Comparison of ENCODE assay signal across 8 cellular contexts in genomic region chr12:53743277-53744129, GRCh38. TPM values are rescaled to one million over a fixed set of nuclear protein-coding genes. Genes with fewer than 3 reads are reported as not detected.
A peak's percentile ranks its signal among the peaks of the same experiment; 100 is the strongest.
DNase-seq lines count a peak whose midpoint lies in the region; ATAC-seq, FAIRE-seq and TF ChIP-seq lines count a peak whose summit lies in the region.

No MANE protein-coding gene starts in this region.

- H3K4me3 Mint-ChIP-seq in activated T-helper 17 cell treated with anti-CD3 and anti-CD28 coated beads, Interleukin-2, amount 50 U/mL, for 72 hours = peak overlapping the region; percentile 38

- H3K9me3 ChIP-seq in HUES64 (ENCODE audit: insufficient read depth, low read depth, low read length) = no peaks in the 10 kb centered on the region
- no peaks in the 10 kb centered on the region for H3K9me3 ChIP-seq in osteoblast (ENCODE audit: low read depth, low read length)
- H3K9me3 ChIP-seq in vagina = no peaks in the 10 kb centered on the region

- H3K4me2 ChIP-seq in osteoblast (ENCODE audit: insufficient read depth, low read length) = peak overlapping the region; percentile 12

- peaks cover 86% of the 10 kb centered on the region for H3K27me3 ChIP-seq in HUES64 (ENCODE audit: insufficient read depth, low read length)
- H3K27me3 ChIP-seq in osteoblast (ENCODE audit: insufficient read depth, low read length) = peaks cover 75% of the 10 kb centered on the region
- no peaks in the 10 kb centered on the region for H3K27me3 ChIP-seq in vagina

- H3K4me1 ChIP-seq in HUES64 (ENCODE audit: insufficient read depth, low read length) = peaks cover 20% of the 10 kb centered on the region; the same call in 1 of the 2 replicates
- peaks cover 11% of the 10 kb centered on the region for H3K4me1 ChIP-seq in osteoblast (ENCODE audit: insufficient read depth, low read length)
- H3K4me1 ChIP-seq in vagina = peaks cover 17% of the 10 kb centered on the region

- H3K36me3 ChIP-seq in HUES64 (ENCODE audit: insufficient read depth, low read length) (no peaks in the 10 kb centered on the region), osteoblast (ENCODE audit: insufficient read depth, low read length) (no peaks in the 10 kb centered on the region), vagina (no peaks in the 10 kb centered on the region)

- no peaks in the 10 kb centered on the region for H3K36me3 Mint-ChIP-seq in activated T-helper 17 cell treated with anti-CD3 and anti-CD28 coated beads, Interleukin-2, amount 50 U/mL, for 72 hours (ENCODE audit: low read depth)

- H3K79me2 ChIP-seq in osteoblast (ENCODE audit: insufficient read depth, low read length) = no peaks in the 10 kb centered on the region

- no peak overlapping the region for H3K9ac ChIP-seq in HUES64 (ENCODE audit: low read depth, low read length)

- H3K4me3 ChIP-seq in HUES64 (ENCODE audit: low read length) (peak overlapping the region; percentile 20; the same call in 1 of the 2 replicates), foreskin fibroblast (ENCODE audit: low read depth in 1 of 2, low read length in 2 of 2) (no peak overlapping the region), osteoblast (ENCODE audit: insufficient read depth, low read length) (no peak overlapping the region), vagina (no peak overlapping the region)

- H2AFZ ChIP-seq in osteoblast (ENCODE audit: low read length) = peak overlapping the region; percentile 13

- DNase-seq in GDM1 (lab: John Stamatoyannopoulos, UW) = peak; percentile 37
- DNase-seq in RCC 7860 (ENCODE audit: low spot score) = peak; percentile 31
- DNase-seq in foreskin fibroblast = peak; percentile 33 to 78
- DNase-seq in osteoblast (ENCODE audit: insufficient read length, low spot score, missing footprints) = peak; percentile 95
- DNase-seq in vagina (ENCODE audit: extremely low spot score in 2 of 2) = no peak

- peaks cover 22% of the 10 kb centered on the region for H3K4me1 Mint-ChIP-seq in activated T-helper 17 cell treated with anti-CD3 and anti-CD28 coated beads, Interleukin-2, amount 50 U/mL, for 72 hours

- no peak for TF ChIP-seq POLR2A in vagina (IDR thresholded peaks at IDR 0.05)

- TF ChIP-seq CTCF in foreskin fibroblast (IDR thresholded peaks at IDR 0.05; ENCODE audit: low read depth, low read length) (peak; percentile 94), osteoblast (IDR thresholded peaks at IDR 0.05; ENCODE audit: extremely low read depth, low read depth, low read length) (peak; percentile 94), vagina (IDR thresholded peaks at IDR 0.05) (peak; percentile 79 to 87 (median 87))

- 34% methylated on average over 15 of the region's 15 CpGs for WGBS in HUES64

- H4K20me1 ChIP-seq in osteoblast (ENCODE audit: insufficient read depth, low read length) = peaks cover 3% of the 10 kb centered on the region

- FAIRE-seq in RCC 7860 (lab: Jason Lieb, UNC) = no peak

- no peak overlapping the region for H3K27ac ChIP-seq in HUES64 (ENCODE audit: low read depth, low read length)
- H3K27ac ChIP-seq in osteoblast (ENCODE audit: low read depth, low read length) = no peak overlapping the region
- H3K27ac ChIP-seq in vagina = no peak overlapping the region

- H3K27ac Mint-ChIP-seq in activated T-helper 17 cell treated with anti-CD3 and anti-CD28 coated beads, Interleukin-2, amount 50 U/mL, for 72 hours = no peak overlapping the region

- H3K9me3 Mint-ChIP-seq in activated T-helper 17 cell treated with anti-CD3 and anti-CD28 coated beads, Interleukin-2, amount 50 U/mL, for 72 hours = no peaks in the 10 kb centered on the region

- intact Hi-C loops in vagina (cut with DNase I) = no loop called here

- peaks cover 30% of the 10 kb centered on the region for H3K27me3 Mint-ChIP-seq in activated T-helper 17 cell treated with anti-CD3 and anti-CD28 coated beads, Interleukin-2, amount 50 U/mL, for 72 hours

- ATAC-seq in activated T-helper 17 cell treated with anti-CD3 and anti-CD28 coated beads, Interleukin-2, amount 50 U/mL, for 72 hours (replicated peaks) = peak; percentile 65
- no peak for ATAC-seq in HG03442 (IDR thresholded peaks at IDR 0.05; ENCODE audit: unreplicated experiment)

RNA-seq across cellular contexts. Expression of gene CISTR, which starts 8.3 kb away (rescaled TPM):
- not detected for polyA plus RNA-seq in HUES64 (2013, experiment 1 of 2)
- polyA plus RNA-seq in HUES64 (2013, experiment 2 of 2) = not detected
- not detected for total RNA-seq in activated T-helper 17 cell treated with anti-CD3 and anti-CD28 coated beads, Interleukin-2, amount 50 U/mL, for 72 hours
- not detected in 2 replicates for total RNA-seq in osteoblast
- not detected for total RNA-seq in vagina

RNA-seq across cellular contexts. Expression of gene CALCOCO1, which starts 16.3 kb away (rescaled TPM):
- 12.8 TPM for polyA plus RNA-seq in HUES64 (2013, experiment 1 of 2)
- 20.5 TPM for polyA plus RNA-seq in HUES64 (2013, experiment 2 of 2)
- 100 to 1,000 TPM in 1 of 2 donors, 10 to 100 TPM in 1; 29.6 to 118 TPM for total RNA-seq in activated T-helper 17 cell treated with anti-CD3 and anti-CD28 coated beads, Interleukin-2, amount 50 U/mL, for 72 hours
- total RNA-seq in osteoblast (167 and 174 TPM in 2 replicates), vagina (131 TPM)

Comparison
In these comparisons a context has a peak if more than half of its experiments do, and no peak if none do; other contexts are left out.
1. DNase-seq: peak in GDM1 (single experiment), RCC 7860 (single experiment), foreskin fibroblast (2 of 2) and osteoblast (single experiment); none in vagina (0 of 2).
2. Peak in every context shown above with its lines, with median percentiles within 50 percentile points of each other: CTCF ChIP-seq.